In genomic region chr12:19657401-19657800, GRCh38 we compare ENCODE assay signal across 18 cellular contexts.
DNase-seq lines count a peak whose midpoint lies in the region; ATAC-seq and TF ChIP-seq lines count a peak whose summit lies in the region.
"Had no signal": no experiment of that assay in that cellular context is flagged by ENCODE, and none has a peak within 500 bp of the region (broad histone marks: within the 10 kb centered on the region; RNA-seq: fewer than 3 reads in every experiment).

No MANE protein-coding gene starts in this region.

- CTCF ChIA-PET in IMR-90 (lab: Yijun Ruan, JAX) = no interaction called here

- no peak overlapping the region for H3K4me2 ChIP-seq in IMR-90 (ENCODE audit: low read depth, low read length)
- H3K4me2 ChIP-seq: A549; BLaER1 treated with 17β-estradiol and CSF1 and Interleukin-3, amounts not matched to agents 10 nM and 100 nM had no signal

- peak overlapping the region; percentile 93 for H3K4ac ChIP-seq in IMR-90 (ENCODE audit: low read depth, low read length)

- in situ Hi-C loops in IMR-90 (cut with MboI; ENCODE audit: low sequenced_read_pairs) = no loop called here

- peak overlapping the region; percentile 90 for H4K91ac ChIP-seq in IMR-90 (ENCODE audit: insufficient read depth, low read depth, low read length)

- DNase-seq in EH (ENCODE audit: low read depth) = peak; percentile 73
- peak; percentile 11 for DNase-seq in IMR-90
- no peak for DNase-seq in chondrocyte (ENCODE audit: low spot score)
- peak; percentile 10 for DNase-seq in skeletal muscle cell (ENCODE audit: low read depth)
- no peak for DNase-seq in NAMALWA (ENCODE audit: low spot score)
- DNase-seq in NOMO-1 treated with dmso at 0.1 percent for 144 hours (lab: John Stamatoyannopoulos, UW; ENCODE audit: unreplicated experiment) = no peak
- DNase-seq in T-helper 17 cell = no peak
- no peak for DNase-seq in ureter (ENCODE audit: low spot score)
- DNase-seq: Calu3; CD8-positive, alpha-beta T cell; DMS53; H9; NCI-H1105; NCI-H1694; NCI-H510A treated with DMSO at 0.1 percent for 48 hours; SW 1271 had no signal

- peak overlapping the region; percentile 99 for H4K5ac ChIP-seq in IMR-90 (ENCODE audit: low read depth, low read length)

- H3K4me1 Mint-ChIP-seq in chondrocyte (ENCODE audit: low read depth) (peaks cover 23% of the 10 kb centered on the region), T-helper 17 cell (peaks cover 4% of the 10 kb centered on the region)

- BruUV-seq in IMR-90 (replicated peaks; lab: Mats Ljungman, UMichigan) = no TSS peak

- ATAC-seq in IMR-90 (ENCODE audit: low read depth) = 0 out of 2 replicates have a peak, but pooled peaks have one; percentile 5
- ATAC-seq in T-helper 17 cell = no peak
- ATAC-seq: A549; CD8-positive, alpha-beta T cell had no signal

- H3K23ac ChIP-seq in IMR-90 (ENCODE audit: low read depth, low read length) = peak overlapping the region; percentile 55; the same call in 1 of the 2 replicates

- H2BK5ac ChIP-seq in IMR-90 (ENCODE audit: low read depth, low read length, poor library complexity, severe bottlenecking) = peak overlapping the region; percentile 84

- H3K79me1 ChIP-seq in IMR-90 (ENCODE audit: low read depth in 1 of 2, low read length in 2 of 2) = no peaks in the 10 kb centered on the region

- peak overlapping the region; percentile 82; the same call in 2 of the 3 replicates for H2BK15ac ChIP-seq in IMR-90 (ENCODE audit: low read depth, low read length)

- no peak for TF ChIP-seq CTCF in IMR-90 (conservative IDR thresholded peaks at IDR 0.05; ENCODE audit: low read depth, low read length)
- TF ChIP-seq CTCF in chondrocyte (IDR thresholded peaks at IDR 0.05) = no peak

- H3K14ac ChIP-seq in IMR-90 (replicated peaks; ENCODE audit: low read depth, low read length) = peak overlapping the region; percentile 97

- peak overlapping the region; percentile 100 for H3K18ac ChIP-seq in IMR-90 (ENCODE audit: low read depth, low read length)

- H3K4me3 Mint-ChIP-seq in chondrocyte (ENCODE audit: unreplicated experiment) = no peak overlapping the region
- H3K4me3 Mint-ChIP-seq in T-helper 17 cell = no peak overlapping the region
- H3K4me3 Mint-ChIP-seq: CD8-positive, alpha-beta T cell; H9 had no signal

- TF ChIP-seq POLR2A in IMR-90 (IDR thresholded peaks at IDR 0.05; ENCODE audit: low read depth, low read length) = no peak

- no peak overlapping the region for H2AFZ ChIP-seq in IMR-90 (replicated peaks; ENCODE audit: low read length, poor library complexity)

- no peaks in the 10 kb centered on the region for H4K20me1 ChIP-seq in IMR-90 (ENCODE audit: insufficient read depth, low read length)
- H4K20me1 ChIP-seq: BLaER1 treated with 17β-estradiol and CSF1 and Interleukin-3, amounts not matched to agents 10 nM and 100 nM had no signal

- no peaks in the 10 kb centered on the region for H3K9me3 Mint-ChIP-seq in chondrocyte (ENCODE audit: low read depth)
- H3K9me3 Mint-ChIP-seq: CD8-positive, alpha-beta T cell had no signal

- H4K8ac ChIP-seq in IMR-90 (ENCODE audit: low read depth in 2 of 2, low read length in 2 of 2) = peak overlapping the region; percentile 81 to 97; a peak in 3 of 4 replicates

- H3K4me3 ChIP-seq in IMR-90 (ENCODE audit: insufficient read depth, low read depth, low read length) (no peak overlapping the region), skeletal muscle cell (ENCODE audit: low read depth, low read length) (no peak overlapping the region)
- H3K4me3 ChIP-seq: A549; BLaER1 treated with 17β-estradiol and CSF1 and Interleukin-3, amounts not matched to agents 10 nM and 100 nM had no signal

- H3K4me1 ChIP-seq in IMR-90 (ENCODE audit: control insufficient read depth, insufficient read depth, low read length) = peaks cover 21% of the 10 kb centered on the region
- H3K4me1 ChIP-seq: A549 had no signal

- H2BK20ac ChIP-seq in IMR-90 (ENCODE audit: low read depth, low read length) = peak overlapping the region; percentile 92

- dilution Hi-C loops in IMR-90 (cut with HindIII; ENCODE audit: low sequenced_read_pairs, unreplicated experiment) = no loop called here

- H3K56ac ChIP-seq in IMR-90 (ENCODE audit: extremely low read depth, insufficient read depth, low read length) = no peak overlapping the region

- peak overlapping the region; percentile 88; the same call in 1 of the 2 replicates for H2AK5ac ChIP-seq in IMR-90 (ENCODE audit: low read depth, low read length)

- H3K9me3 ChIP-seq in IMR-90 (ENCODE audit: control insufficient read depth, insufficient read depth, low read length) (no peaks in the 10 kb centered on the region), T-helper 17 cell (ENCODE audit: control insufficient read depth, low read length, poor library complexity, severe bottlenecking) (no peaks in the 10 kb centered on the region)
- H3K9me3 ChIP-seq: A549; BLaER1 treated with 17β-estradiol and CSF1 and Interleukin-3, amounts not matched to agents 10 nM and 100 nM had no signal

- H3K9ac ChIP-seq in IMR-90 (ENCODE audit: low read depth, low read length) = peak overlapping the region; percentile 4; the same call in 1 of the 2 replicates
- H3K9ac ChIP-seq: BLaER1 treated with 17β-estradiol and CSF1 and Interleukin-3, amounts not matched to agents 10 nM and 100 nM had no signal

- H3K36me3 ChIP-seq in IMR-90 (ENCODE audit: control insufficient read depth, insufficient read depth, low read length) = no peaks in the 10 kb centered on the region
- H3K36me3 ChIP-seq: BLaER1 treated with 17β-estradiol and CSF1 and Interleukin-3, amounts not matched to agents 10 nM and 100 nM had no signal

- intact Hi-C loops in IMR-90 (cut with micrococcal nuclease) = no loop called here

- no peaks in the 10 kb centered on the region for H3K27me3 Mint-ChIP-seq in chondrocyte (ENCODE audit: low read depth)
- H3K27me3 Mint-ChIP-seq in T-helper 17 cell = no peaks in the 10 kb centered on the region

- WGBS in IMR-90 (ENCODE audit: extremely low coverage in 2 of 2, insufficient read length in 1 of 2), 2 experiments = 90% methylated on average over 2 of the region's 2 CpGs; no CpG with 5 or more reads in 1 of the 2 experiments

- no peak for TF ChIP-seq RAD21 in IMR-90 (IDR thresholded peaks at IDR 0.05; ENCODE audit: low read length)

- POLR2A ChIA-PET in IMR-90 (lab: Charles Lee; ENCODE audit: unreplicated experiment) = interaction anchor here (0.6 kb wide), 1 partner anchor 14 kb away, joined by 4 read pairs; no protein-coding TSS in a partner anchor

- peaks cover 6% of the 10 kb centered on the region for H3K9me1 ChIP-seq in IMR-90 (ENCODE audit: insufficient read depth, low read length)

- H3K36me3 Mint-ChIP-seq in chondrocyte (ENCODE audit: low read depth) (no peaks in the 10 kb centered on the region), T-helper 17 cell (ENCODE audit: low read depth) (no peaks in the 10 kb centered on the region)
- H3K36me3 Mint-ChIP-seq: CD8-positive, alpha-beta T cell had no signal

- H3K27ac Mint-ChIP-seq in chondrocyte (ENCODE audit: unreplicated experiment) = peak overlapping the region; percentile 5
- no peak overlapping the region for H3K27ac Mint-ChIP-seq in T-helper 17 cell
- H3K27ac Mint-ChIP-seq: CD8-positive, alpha-beta T cell; H9 had no signal

- no peaks in the 10 kb centered on the region for H3K27me3 ChIP-seq in IMR-90 (ENCODE audit: control insufficient read depth, insufficient read depth, low read length)
- H3K27me3 ChIP-seq: BLaER1 treated with 17β-estradiol and CSF1 and Interleukin-3, amounts not matched to agents 10 nM and 100 nM had no signal

- no peak overlapping the region for H2AK9ac ChIP-seq in IMR-90 (replicated peaks; ENCODE audit: low read depth, low read length, poor library complexity)

- H3K27ac ChIP-seq in IMR-90 (ENCODE audit: insufficient read depth, low read length) = peak overlapping the region; percentile 98; the same call in 1 of the 2 replicates
- H3K27ac ChIP-seq: A549; BLaER1 treated with 17β-estradiol and CSF1 and Interleukin-3, amounts not matched to agents 10 nM and 100 nM had no signal

- peak overlapping the region; percentile 94 for H2BK120ac ChIP-seq in IMR-90 (ENCODE audit: low read depth, low read length)

TF ChIP-seq in IMR-90, 13 proteins besides CTCF, POLR2A, EP300 and RAD21:
- TF ChIP-seq USF2 (IDR thresholded peaks at IDR 0.05; ENCODE audit: low read depth, low read length) = no peak
- no peak for TF ChIP-seq FOS (IDR thresholded peaks at IDR 0.05; ENCODE audit: low read depth, low read length)
- TF ChIP-seq ELK1 (IDR thresholded peaks at IDR 0.05; ENCODE audit: borderline replicate concordance, low read depth, low read length) = no peak
- no peak for TF ChIP-seq MXI1 (IDR thresholded peaks at IDR 0.05; ENCODE audit: borderline replicate concordance, low read depth, low read length)
- no peak for TF ChIP-seq CHD1 (IDR thresholded peaks at IDR 0.05; ENCODE audit: low read depth, low read length)
- peak; percentile 62 for TF ChIP-seq CEBPB (IDR thresholded peaks at IDR 0.05; ENCODE audit: low read depth, low read length)
- no peak for TF ChIP-seq RFX5 (IDR thresholded peaks at IDR 0.05; ENCODE audit: low read depth, low read length)

Comparison
In these comparisons a context has a peak if more than half of its experiments do, and no peak if none do; other contexts are left out.
1. DNase-seq: peak in EH (single experiment), IMR-90 (single experiment) and skeletal muscle cell (single experiment); none in chondrocyte (single experiment), NAMALWA (single experiment), NOMO-1 treated with dmso at 0.1 percent for 144 hours (single experiment), T-helper 17 cell (0 of 3) and ureter (single experiment).